1 cellular context compared by ENCODE assay signal in the genomic region with DNA sequence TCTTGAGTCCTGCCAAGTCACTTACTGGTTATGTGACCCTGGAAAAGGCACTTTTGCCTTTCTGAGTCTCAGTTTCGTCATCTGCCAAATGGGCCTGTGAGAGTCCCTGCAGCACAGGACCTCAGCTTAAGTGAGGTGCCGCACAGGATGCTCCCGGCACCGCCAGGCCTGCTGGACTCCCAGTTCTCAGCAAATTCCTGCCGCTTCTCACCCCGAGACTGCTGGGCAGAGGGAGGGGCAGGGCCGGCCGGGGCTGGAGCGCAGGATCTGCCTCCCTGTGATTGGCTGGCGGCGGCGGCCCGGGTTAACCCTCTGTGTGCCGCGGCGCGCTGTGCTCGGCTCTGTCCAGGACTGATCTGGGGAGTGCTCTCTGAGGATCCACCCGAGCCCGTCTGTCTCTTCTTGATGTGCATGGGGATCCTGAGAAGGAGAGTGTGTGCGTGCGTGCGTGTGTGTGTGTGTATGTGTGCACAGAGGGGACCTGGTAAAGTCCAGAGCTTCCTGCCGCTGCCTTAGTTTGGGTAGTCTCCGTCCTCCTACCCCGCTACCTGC.
TF ChIP-seq lines count a peak whose summit lies in the region.

No MANE protein-coding gene starts in this region.

TF ChIP-seq in K562, 482 proteins besides CTCF, POLR2A, EP300 and RAD21 (continued from another document and continues in another):
- TF ChIP-seq ATF6 (CRISPR knock-in tag; IDR thresholded peaks at IDR 0.05): peak; percentile 84; the same call in 1 of the 2 replicates
- TF ChIP-seq HDAC6 (IDR thresholded peaks at IDR 0.05; ENCODE audit: low read depth, low read length): no peak
- TF ChIP-seq, protein P1, sequence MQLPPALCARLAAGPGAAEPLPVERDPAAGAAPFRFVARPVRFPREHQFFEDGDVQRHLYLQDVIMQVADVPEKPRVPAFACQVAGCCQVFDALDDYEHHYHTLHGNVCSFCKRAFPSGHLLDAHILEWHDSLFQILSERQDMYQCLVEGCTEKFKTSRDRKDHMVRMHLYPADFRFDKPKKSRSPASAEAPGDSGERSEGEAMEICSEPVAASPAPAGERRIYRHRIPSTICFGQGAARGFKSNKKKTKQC (CRISPR knock-in tag; IDR thresholded peaks at IDR 0.05): no peak
- peak; percentile 90 to 96 for TF ChIP-seq KDM1A (IDR thresholded peaks at IDR 0.05)
- 0 out of 2 replicates have a peak, but pooled peaks have one; percentile 6 for TF ChIP-seq ATF7 (IDR thresholded peaks at IDR 0.05)
- TF ChIP-seq ZKSCAN1 (IDR thresholded peaks at IDR 0.05; ENCODE audit: low read depth, low read length): no peak
- no peak for TF ChIP-seq SETDB1 (IDR thresholded peaks at IDR 0.05; ENCODE audit: low read length)
- TF ChIP-seq, protein P2, sequence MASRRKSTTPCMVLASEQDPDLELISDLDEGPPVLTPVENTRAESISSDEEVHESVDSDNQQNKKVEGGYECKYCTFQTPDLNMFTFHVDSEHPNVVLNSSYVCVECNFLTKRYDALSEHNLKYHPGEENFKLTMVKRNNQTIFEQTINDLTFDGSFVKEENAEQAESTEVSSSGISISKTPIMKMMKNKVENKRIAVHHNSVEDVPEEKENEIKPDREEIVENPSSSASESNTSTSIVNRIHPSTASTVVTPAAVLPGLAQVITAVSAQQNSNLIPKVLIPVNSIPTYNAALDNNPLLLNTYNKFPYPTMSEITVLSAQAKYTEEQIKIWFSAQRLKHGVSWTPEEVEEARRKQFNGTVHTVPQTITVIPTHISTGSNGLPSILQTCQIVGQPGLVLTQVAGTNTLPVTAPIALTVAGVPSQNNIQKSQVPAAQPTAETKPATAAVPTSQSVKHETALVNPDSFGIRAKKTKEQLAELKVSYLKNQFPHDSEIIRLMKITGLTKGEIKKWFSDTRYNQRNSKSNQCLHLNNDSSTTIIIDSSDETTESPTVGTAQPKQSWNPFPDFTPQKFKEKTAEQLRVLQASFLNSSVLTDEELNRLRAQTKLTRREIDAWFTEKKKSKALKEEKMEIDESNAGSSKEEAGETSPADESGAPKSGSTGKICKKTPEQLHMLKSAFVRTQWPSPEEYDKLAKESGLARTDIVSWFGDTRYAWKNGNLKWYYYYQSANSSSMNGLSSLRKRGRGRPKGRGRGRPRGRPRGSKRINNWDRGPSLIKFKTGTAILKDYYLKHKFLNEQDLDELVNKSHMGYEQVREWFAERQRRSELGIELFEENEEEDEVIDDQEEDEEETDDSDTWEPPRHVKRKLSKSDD (conservative IDR thresholded peaks at IDR 0.05; ENCODE audit: low read length): no peak
- no peak for TF ChIP-seq SMARCA4 (IDR thresholded peaks at IDR 0.05)
- TF ChIP-seq ZNF740 (CRISPR knock-in tag; IDR thresholded peaks at IDR 0.05): peak; percentile 75
- peak in 1 of 2 experiments; percentile 75; a peak in 2 of 4 replicates for TF ChIP-seq ZNF740 (tag; IDR thresholded peaks at IDR 0.05)
- no peak for TF ChIP-seq CCAR2 (IDR thresholded peaks at IDR 0.05; ENCODE audit: low read depth, low read length)
- no peak for TF ChIP-seq ZNF584 (CRISPR knock-in tag; IDR thresholded peaks at IDR 0.05; ENCODE audit: low read depth)
- TF ChIP-seq ELF1 (tag; IDR thresholded peaks at IDR 0.05): no peak
- TF ChIP-seq XRCC4 (IDR thresholded peaks at IDR 0.05; ENCODE audit: extremely low read depth, insufficient read depth, insufficient read length): no peak
- TF ChIP-seq, protein P3, sequence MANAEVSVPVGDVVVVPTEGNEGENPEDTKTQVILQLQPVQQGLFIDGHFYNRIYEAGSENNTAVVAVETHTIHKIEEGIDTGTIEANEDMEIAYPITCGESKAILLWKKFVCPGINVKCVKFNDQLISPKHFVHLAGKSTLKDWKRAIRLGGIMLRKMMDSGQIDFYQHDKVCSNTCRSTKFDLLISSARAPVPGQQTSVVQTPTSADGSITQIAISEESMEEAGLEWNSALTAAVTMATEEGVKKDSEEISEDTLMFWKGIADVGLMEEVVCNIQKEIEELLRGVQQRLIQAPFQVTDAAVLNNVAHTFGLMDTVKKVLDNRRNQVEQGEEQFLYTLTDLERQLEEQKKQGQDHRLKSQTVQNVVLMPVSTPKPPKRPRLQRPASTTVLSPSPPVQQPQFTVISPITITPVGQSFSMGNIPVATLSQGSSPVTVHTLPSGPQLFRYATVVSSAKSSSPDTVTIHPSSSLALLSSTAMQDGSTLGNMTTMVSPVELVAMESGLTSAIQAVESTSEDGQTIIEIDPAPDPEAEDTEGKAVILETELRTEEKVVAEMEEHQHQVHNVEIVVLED (CRISPR knock-in tag; IDR thresholded peaks at IDR 0.05): no peak
- TF ChIP-seq MYNN (IDR thresholded peaks at IDR 0.05): no peak
- TF ChIP-seq MYNN (CRISPR knock-in tag; IDR thresholded peaks at IDR 0.05): no peak
- no peak for TF ChIP-seq THRA (IDR thresholded peaks at IDR 0.05)
- TF ChIP-seq ZFX (CRISPR knock-in tag; IDR thresholded peaks at IDR 0.05): peak; percentile 44; the same call in 1 of the 2 replicates
- TF ChIP-seq CBFA2T3 (IDR thresholded peaks at IDR 0.05): no peak
- peak in 1 of 2 experiments; percentile 60; a peak in 2 of 4 replicates for TF ChIP-seq MAZ (CRISPR knock-in tag; conservative IDR thresholded peaks at IDR 0.05 in 1 of 2, IDR thresholded peaks at IDR 0.05 in 1 of 2)
- TF ChIP-seq TEAD4 (IDR thresholded peaks at IDR 0.05; ENCODE audit: low read length): peak; percentile 43
- TF ChIP-seq TEAD4 (CRISPR knock-in tag; IDR thresholded peaks at IDR 0.05; ENCODE audit: borderline replicate concordance): no peak
- 0 out of 2 replicates have a peak, but pooled peaks have one; percentile 78 for TF ChIP-seq ZKSCAN8 (CRISPR knock-in tag; IDR thresholded peaks at IDR 0.05)
- TF ChIP-seq, protein P4, sequence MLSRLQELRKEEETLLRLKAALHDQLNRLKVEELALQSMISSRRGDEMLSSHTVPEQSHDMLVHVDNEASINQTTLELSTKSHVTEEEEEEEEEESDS (CRISPR knock-in tag; IDR thresholded peaks at IDR 0.05): no peak
- TF ChIP-seq ZNF133 (CRISPR knock-in tag; IDR thresholded peaks at IDR 0.05): no peak
- TF ChIP-seq ZNF24 (IDR thresholded peaks at IDR 0.05): peak; percentile 92
- TF ChIP-seq KDM4B (IDR thresholded peaks at IDR 0.05; ENCODE audit: borderline replicate concordance in 2 of 2, low read depth in 1 of 2): no peak
- TF ChIP-seq PTBP1 (IDR thresholded peaks at IDR 0.05; ENCODE audit: low read depth, low read length): peak; percentile 90; the same call in 1 of the 2 replicates
- 0 out of 2 replicates have a peak, but pooled peaks have one; percentile 29 for TF ChIP-seq TOE1 (IDR thresholded peaks at IDR 0.05; ENCODE audit: borderline replicate concordance)
- TF ChIP-seq TOE1 (CRISPR knock-in tag; IDR thresholded peaks at IDR 0.05; ENCODE audit: borderline replicate concordance, low read depth): no peak
- TF ChIP-seq MITF (IDR thresholded peaks at IDR 0.05): no peak
- TF ChIP-seq, protein P5, sequence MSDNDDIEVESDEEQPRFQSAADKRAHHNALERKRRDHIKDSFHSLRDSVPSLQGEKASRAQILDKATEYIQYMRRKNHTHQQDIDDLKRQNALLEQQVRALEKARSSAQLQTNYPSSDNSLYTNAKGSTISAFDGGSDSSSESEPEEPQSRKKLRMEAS (CRISPR knock-in tag; IDR thresholded peaks at IDR 0.05): peak; percentile 34; the same call in 1 of the 2 replicates
- TF ChIP-seq, protein P6, sequence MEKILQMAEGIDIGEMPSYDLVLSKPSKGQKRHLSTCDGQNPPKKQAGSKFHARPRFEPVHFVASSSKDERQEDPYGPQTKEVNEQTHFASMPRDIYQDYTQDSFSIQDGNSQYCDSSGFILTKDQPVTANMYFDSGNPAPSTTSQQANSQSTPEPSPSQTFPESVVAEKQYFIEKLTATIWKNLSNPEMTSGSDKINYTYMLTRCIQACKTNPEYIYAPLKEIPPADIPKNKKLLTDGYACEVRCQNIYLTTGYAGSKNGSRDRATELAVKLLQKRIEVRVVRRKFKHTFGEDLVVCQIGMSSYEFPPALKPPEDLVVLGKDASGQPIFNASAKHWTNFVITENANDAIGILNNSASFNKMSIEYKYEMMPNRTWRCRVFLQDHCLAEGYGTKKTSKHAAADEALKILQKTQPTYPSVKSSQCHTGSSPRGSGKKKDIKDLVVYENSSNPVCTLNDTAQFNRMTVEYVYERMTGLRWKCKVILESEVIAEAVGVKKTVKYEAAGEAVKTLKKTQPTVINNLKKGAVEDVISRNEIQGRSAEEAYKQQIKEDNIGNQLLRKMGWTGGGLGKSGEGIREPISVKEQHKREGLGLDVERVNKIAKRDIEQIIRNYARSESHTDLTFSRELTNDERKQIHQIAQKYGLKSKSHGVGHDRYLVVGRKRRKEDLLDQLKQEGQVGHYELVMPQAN (IDR thresholded peaks at IDR 0.05; ENCODE audit: borderline replicate concordance): peak; percentile 48; the same call in 1 of the 2 replicates
- TF ChIP-seq FIP1L1 (IDR thresholded peaks at IDR 0.05; ENCODE audit: low read depth, low read length, poor library complexity, severe bottlenecking): peak; percentile 19
- peak in 1 of 2 experiments; percentile 42; a peak in 1 of 4 replicates for TF ChIP-seq SRF (CRISPR knock-in tag; IDR thresholded peaks at IDR 0.05)
- TF ChIP-seq MEF2D (tag; conservative IDR thresholded peaks at IDR 0.05; ENCODE audit: low read depth): 0 out of 2 replicates have a peak, but pooled peaks have one; percentile 25
- TF ChIP-seq ZFP1 (CRISPR knock-in tag; IDR thresholded peaks at IDR 0.05): no peak
- TF ChIP-seq ZFPM2 (CRISPR knock-in tag; IDR thresholded peaks at IDR 0.05): no peak
- TF ChIP-seq ZNF212 (CRISPR knock-in tag; IDR thresholded peaks at IDR 0.05): no peak
- no peak for TF ChIP-seq KAT2B (IDR thresholded peaks at IDR 0.05; ENCODE audit: low read depth, low read length)
- no peak for TF ChIP-seq MCM3 (IDR thresholded peaks at IDR 0.05)
- TF ChIP-seq TRIM24 (IDR thresholded peaks at IDR 0.05): no peak
- TF ChIP-seq NR1H2 (CRISPR knock-in tag; IDR thresholded peaks at IDR 0.05): peak; percentile 14; the same call in 1 of the 2 replicates
- TF ChIP-seq, protein P7, sequence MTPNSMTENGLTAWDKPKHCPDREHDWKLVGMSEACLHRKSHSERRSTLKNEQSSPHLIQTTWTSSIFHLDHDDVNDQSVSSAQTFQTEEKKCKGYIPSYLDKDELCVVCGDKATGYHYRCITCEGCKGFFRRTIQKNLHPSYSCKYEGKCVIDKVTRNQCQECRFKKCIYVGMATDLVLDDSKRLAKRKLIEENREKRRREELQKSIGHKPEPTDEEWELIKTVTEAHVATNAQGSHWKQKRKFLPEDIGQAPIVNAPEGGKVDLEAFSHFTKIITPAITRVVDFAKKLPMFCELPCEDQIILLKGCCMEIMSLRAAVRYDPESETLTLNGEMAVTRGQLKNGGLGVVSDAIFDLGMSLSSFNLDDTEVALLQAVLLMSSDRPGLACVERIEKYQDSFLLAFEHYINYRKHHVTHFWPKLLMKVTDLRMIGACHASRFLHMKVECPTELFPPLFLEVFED (CRISPR knock-in tag; conservative IDR thresholded peaks at IDR 0.05): no peak
- 0 out of 2 replicates have a peak, but pooled peaks have one; percentile 26 for TF ChIP-seq RUNX1 (IDR thresholded peaks at IDR 0.05; ENCODE audit: low read depth)
- TF ChIP-seq, protein P8, sequence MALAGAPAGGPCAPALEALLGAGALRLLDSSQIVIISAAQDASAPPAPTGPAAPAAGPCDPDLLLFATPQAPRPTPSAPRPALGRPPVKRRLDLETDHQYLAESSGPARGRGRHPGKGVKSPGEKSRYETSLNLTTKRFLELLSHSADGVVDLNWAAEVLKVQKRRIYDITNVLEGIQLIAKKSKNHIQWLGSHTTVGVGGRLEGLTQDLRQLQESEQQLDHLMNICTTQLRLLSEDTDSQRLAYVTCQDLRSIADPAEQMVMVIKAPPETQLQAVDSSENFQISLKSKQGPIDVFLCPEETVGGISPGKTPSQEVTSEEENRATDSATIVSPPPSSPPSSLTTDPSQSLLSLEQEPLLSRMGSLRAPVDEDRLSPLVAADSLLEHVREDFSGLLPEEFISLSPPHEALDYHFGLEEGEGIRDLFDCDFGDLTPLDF (CRISPR knock-in tag; IDR thresholded peaks at IDR 0.05): no peak; the same call in 1 of the 2 replicates
- no peak for TF ChIP-seq ZNF354B (CRISPR knock-in tag; IDR thresholded peaks at IDR 0.05)
- no peak for TF ChIP-seq ARID1B (IDR thresholded peaks at IDR 0.05)
